8 cellular contexts compared by ENCODE assay signal in the genomic region with DNA sequence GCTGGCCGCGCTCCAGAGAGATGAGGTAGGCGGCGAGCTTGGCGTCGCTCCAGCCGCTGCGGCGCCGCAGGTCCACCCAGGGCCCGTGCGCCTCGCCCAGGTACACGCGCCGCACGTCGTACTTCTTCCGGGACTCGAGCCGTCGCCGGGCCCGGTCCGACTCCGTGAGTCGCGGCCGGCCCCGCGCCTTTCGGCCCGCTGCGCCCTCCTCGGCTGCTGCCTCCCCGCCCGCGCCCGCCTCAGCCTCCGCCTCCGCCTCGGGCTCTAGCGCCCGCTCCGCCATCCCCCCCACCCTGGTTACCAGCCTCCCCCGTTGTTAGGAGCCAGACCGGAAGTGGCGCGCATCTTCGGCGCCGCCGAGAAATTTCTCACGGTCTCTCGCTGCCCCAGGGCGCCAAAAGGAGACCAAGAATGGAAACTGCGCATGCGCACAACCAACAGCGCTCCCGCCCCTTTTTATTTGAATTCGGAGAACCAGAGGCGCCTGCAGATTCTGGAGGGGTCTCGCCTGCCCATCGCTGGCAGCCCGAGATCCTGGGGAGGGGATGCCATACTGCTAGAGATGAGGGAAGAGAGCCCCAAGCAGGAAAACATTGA. TPM values are rescaled to one million over a fixed set of nuclear protein-coding genes. Genes with fewer than 3 reads are reported as not detected.
A peak's percentile ranks its signal among the peaks of the same experiment; 100 is the strongest.
DNase-seq lines count a peak whose midpoint lies in the region; ATAC-seq and TF ChIP-seq lines count a peak whose summit lies in the region.

A gene with protein sequence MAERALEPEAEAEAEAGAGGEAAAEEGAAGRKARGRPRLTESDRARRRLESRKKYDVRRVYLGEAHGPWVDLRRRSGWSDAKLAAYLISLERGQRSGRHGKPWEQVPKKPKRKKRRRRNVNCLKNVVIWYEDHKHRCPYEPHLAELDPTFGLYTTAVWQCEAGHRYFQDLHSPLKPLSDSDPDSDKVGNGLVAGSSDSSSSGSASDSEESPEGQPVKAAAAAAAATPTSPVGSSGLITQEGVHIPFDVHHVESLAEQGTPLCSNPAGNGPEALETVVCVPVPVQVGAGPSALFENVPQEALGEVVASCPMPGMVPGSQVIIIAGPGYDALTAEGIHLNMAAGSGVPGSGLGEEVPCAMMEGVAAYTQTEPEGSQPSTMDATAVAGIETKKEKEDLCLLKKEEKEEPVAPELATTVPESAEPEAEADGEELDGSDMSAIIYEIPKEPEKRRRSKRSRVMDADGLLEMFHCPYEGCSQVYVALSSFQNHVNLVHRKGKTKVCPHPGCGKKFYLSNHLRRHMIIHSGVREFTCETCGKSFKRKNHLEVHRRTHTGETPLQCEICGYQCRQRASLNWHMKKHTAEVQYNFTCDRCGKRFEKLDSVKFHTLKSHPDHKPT (minus strand): TSS at position 336 of the 597 bp plus-strand sequence. CDS start 53 bp downstream, at position 283.

- peaks cover 3% of the 10 kb centered on the region for H3K36me3 Mint-ChIP-seq in chondrocyte (ENCODE audit: low read depth)

- H3K27me3 ChIP-seq in layer of hippocampus (ENCODE audit: control insufficient read depth, insufficient read depth, low read length), result no peaks in the 10 kb centered on the region

- H3K27ac ChIP-seq in layer of hippocampus (ENCODE audit: low read depth, low read length), result peak within 1 kb of the TSS; percentile 96

- no peaks in the 10 kb centered on the region for H3K9me3 Mint-ChIP-seq in chondrocyte (ENCODE audit: low read depth)

- peak; percentile 65 for TF ChIP-seq POLR2A in GM19193 (IDR thresholded peaks at IDR 0.05; ENCODE audit: extremely low read depth, insufficient read depth, insufficient read length)

- no peaks in the 10 kb centered on the region for H3K27me3 Mint-ChIP-seq in chondrocyte (ENCODE audit: low read depth)

- TF ChIP-seq CTCF in chondrocyte (IDR thresholded peaks at IDR 0.05), result no peak

- peak; percentile 89 for DNase-seq in Ammon's horn (ENCODE audit: low spot score)
- DNase-seq in NCI-H510A (lab: John Stamatoyannopoulos, UW), result peak; percentile 90
- peak; percentile 90 for DNase-seq in activated CD4-positive, alpha-beta T cell treated with anti-CD3 and anti-CD28 coated beads for 24 hours (ENCODE audit: low read depth in 2 of 2)
- no peak for DNase-seq in chondrocyte (ENCODE audit: low spot score)
- DNase-seq in stimulated activated CD4-positive, alpha-beta T cell treated with anti-CD3 and anti-CD28 coated beads, Interleukin-1b, Interleukin-23, amount 100 ng/mL, for 24 hours (ENCODE audit: low read depth in 4 of 4, low spot score in 1 of 4), result peak; percentile 87 to 91 (median 90)

- H3K27ac Mint-ChIP-seq in chondrocyte (ENCODE audit: unreplicated experiment), result peak within 1 kb of the TSS; percentile 95

- peaks cover 16% of the 10 kb centered on the region for H3K4me1 Mint-ChIP-seq in chondrocyte (ENCODE audit: low read depth)

- H3K4me3 Mint-ChIP-seq in chondrocyte (ENCODE audit: unreplicated experiment), result peak within 1 kb of the TSS; percentile 83

- ATAC-seq in HG03432 (IDR thresholded peaks at IDR 0.05; ENCODE audit: unreplicated experiment), result peak; percentile 56

RNA-seq across cellular contexts. Expression of the gene that starts here (rescaled TPM):
- 6.8 to 8.6 TPM (median 8.2 TPM) in 3 replicates for total RNA-seq in chondrocyte
